ENCODE assay signal across 23 cellular contexts in genomic region chr11:69961738-69962137, GRCh38.
"Had no signal": no experiment of that assay in that cellular context is flagged by ENCODE, and none has a peak within 500 bp of the region (broad histone marks: within the 10 kb centered on the region; RNA-seq: fewer than 3 reads in every experiment).

No MANE protein-coding gene starts in this region.

- DNase-seq: cortex of kidney; gastrocnemius medialis; head of caudate nucleus; mucosa of descending colon; naive B cell; nephron progenitor cell; stimulated activated CD4-positive, alpha-beta T cell treated with anti-CD3 and anti-CD28 coated beads, Interleukin-12 subunit alpha, Interleukin-12 subunit beta, amount 100 ng/mL, for 4 hours; stimulated activated CD4-positive, alpha-beta T cell treated with anti-CD3 and anti-CD28 coated beads, Interleukin-1b, Interleukin-23, amount 100 ng/mL, for 48 hours; stimulated activated CD4-positive, alpha-beta T cell treated with anti-CD3 and anti-CD28 coated beads, Interleukin-4, amount 100 ng/mL, for 1 hour; stimulated activated CD8-positive, alpha-beta memory T cell treated with anti-CD3 and anti-CD28 coated beads, Interleukin-4, amount 100 ng/mL, for 48 hours; stimulated activated naive CD4-positive, alpha-beta T cell treated with Interleukin-2 at 50 U/mL for 16 hours; thyroid gland; trophoblast cell had no signal

- H3K27ac Mint-ChIP-seq: nephron progenitor cell had no signal

- H3K4me1 ChIP-seq: gastrocnemius medialis, prostate gland, right atrium auricular region, thyroid gland, vagina had no signal

- H3K36me3 ChIP-seq: gastrocnemius medialis, prostate gland, right atrium auricular region, stomach, thyroid gland, vagina had no signal

- H3K9me3 Mint-ChIP-seq: mesothelial cell of epicardium had no signal

- FAIRE-seq: keratinocyte had no signal

- H3K4me2 ChIP-seq: smooth muscle cell had no signal

- H3K27me3 ChIP-seq: right atrium auricular region, thyroid gland, vagina had no signal

- H3K4me3 ChIP-seq: gastrocnemius medialis, lung, mucosa of descending colon, prostate gland, right atrium auricular region, smooth muscle cell, stomach, thyroid gland, vagina had no signal

- H3K4me3 Mint-ChIP-seq: mesothelial cell of epicardium, naive B cell, nephron progenitor cell had no signal

- H3K9me3 ChIP-seq: gastrocnemius medialis, mucosa of descending colon, prostate gland, thyroid gland, vagina had no signal

- H3K27ac ChIP-seq: epithelial cell of prostate, gastrocnemius medialis, prostate gland, right atrium auricular region, stomach, thyroid gland, vagina had no signal

- ATAC-seq: gastrocnemius medialis, sciatic nerve had no signal

- H3K36me3 Mint-ChIP-seq: mesothelial cell of epicardium had no signal
